In genomic region chr20:10412591-10413408, GRCh38 we compare ENCODE assay signal across 11 cellular contexts. TPM values are rescaled to one million over a fixed set of nuclear protein-coding genes. Genes with fewer than 3 reads are reported as not detected.
A peak's percentile ranks its signal among the peaks of the same experiment; 100 is the strongest.
DNase-seq lines count a peak whose midpoint lies in the region; ATAC-seq, FAIRE-seq and TF ChIP-seq lines count a peak whose summit lies in the region.
"Had no signal": no experiment of that assay in that cellular context is flagged by ENCODE, and none has a peak within 500 bp of the region (broad histone marks: within the 10 kb centered on the region; RNA-seq: fewer than 3 reads in every experiment).

No MANE protein-coding gene starts in this region.

- no peaks in the 10 kb centered on the region for H3K9me3 ChIP-seq in cardiac muscle cell (ENCODE audit: low read depth)
- H3K9me3 ChIP-seq in smooth muscle cell (replicated peaks; ENCODE audit: low read depth): no peaks in the 10 kb centered on the region
- H3K9me3 ChIP-seq: upper lobe of right lung had no signal

- H3K4me2 ChIP-seq in KMS-11: no peak overlapping the region
- no peak overlapping the region for H3K4me2 ChIP-seq in smooth muscle cell

- ATAC-seq in HG02852 (IDR thresholded peaks at IDR 0.05; ENCODE audit: unreplicated experiment): no peak
- ATAC-seq: upper lobe of right lung had no signal

- H3F3A ChIP-seq in smooth muscle cell (ENCODE audit: low read depth): no peaks in the 10 kb centered on the region

- no peaks in the 10 kb centered on the region for H3K4me1 ChIP-seq in cardiac muscle cell (ENCODE audit: low read depth)
- peaks cover 6% of the 10 kb centered on the region for H3K4me1 ChIP-seq in KMS-11 (ENCODE audit: low read depth, poor library complexity, severe bottlenecking)
- H3K4me1 ChIP-seq in smooth muscle cell (ENCODE audit: low read depth): peaks cover 8% of the 10 kb centered on the region
- H3K4me1 ChIP-seq: upper lobe of right lung had no signal

- H4K20me1 ChIP-seq in KMS-11 (ENCODE audit: insufficient read depth): no peaks in the 10 kb centered on the region
- H4K20me1 ChIP-seq in smooth muscle cell (ENCODE audit: low read depth): no peaks in the 10 kb centered on the region

- no peak overlapping the region for H3K9ac ChIP-seq in KMS-11
- no peak overlapping the region for H3K9ac ChIP-seq in smooth muscle cell (ENCODE audit: low read depth)

- H3K27me3 ChIP-seq in cardiac muscle cell (no peaks in the 10 kb centered on the region), KMS-11 (ENCODE audit: insufficient read depth, low read depth) (no peaks in the 10 kb centered on the region), smooth muscle cell (ENCODE audit: low read depth) (no peaks in the 10 kb centered on the region)
- H3K27me3 ChIP-seq: upper lobe of right lung had no signal

- no peaks in the 10 kb centered on the region for H3K9me3 Mint-ChIP-seq in chondrocyte (ENCODE audit: low read depth)

- H3K36me3 Mint-ChIP-seq in chondrocyte (ENCODE audit: low read depth): no peaks in the 10 kb centered on the region

- H3K36me3 ChIP-seq in cardiac muscle cell (peaks cover 13% of the 10 kb centered on the region), KMS-11 (ENCODE audit: insufficient read depth) (no peaks in the 10 kb centered on the region), smooth muscle cell (ENCODE audit: low read depth) (no peaks in the 10 kb centered on the region)

- intact Hi-C loops in cardiac septum (cut with DNase I): no loop called here

- TF ChIP-seq CTCF in cardiac muscle cell (IDR thresholded peaks at IDR 0.05; ENCODE audit: low read depth, low read length) (peak; percentile 22), KMS-11 (conservative IDR thresholded peaks at IDR 0.05; ENCODE audit: low read depth, low read length) (0 out of 2 replicates have a peak, but pooled peaks have one; percentile 13), chondrocyte (IDR thresholded peaks at IDR 0.05) (peak; percentile 71), smooth muscle cell (IDR thresholded peaks at IDR 0.05; ENCODE audit: borderline replicate concordance, insufficient read depth, poor library complexity, severe bottlenecking) (no peak)

- WGBS in smooth muscle cell (ENCODE audit: low lambda C conversion rate): 95% methylated on average over 5 of the region's 5 CpGs

- no peak overlapping the region for H3K27ac ChIP-seq in cardiac muscle cell
- no peak overlapping the region for H3K27ac ChIP-seq in KMS-11
- H3K27ac ChIP-seq in smooth muscle cell (ENCODE audit: low read depth): no peak overlapping the region
- H3K27ac ChIP-seq: upper lobe of right lung had no signal

- H3K27me3 Mint-ChIP-seq in chondrocyte (ENCODE audit: low read depth): no peaks in the 10 kb centered on the region

- FAIRE-seq in GM12892 (lab: Jason Lieb, UNC): no peak
- FAIRE-seq: RCC 7860 had no signal

- DNase-seq in cardiac muscle cell (ENCODE audit: low read depth in 1 of 2, low spot score in 1 of 2) (peak in 1 of 2 donors; percentile 44), cardiac septum (ENCODE audit: low spot score) (no peak), chondrocyte (ENCODE audit: low spot score) (no peak), smooth muscle cell (lab: John Stamatoyannopoulos, UW; ENCODE audit: unreplicated experiment) (no peak), GM12892 (ENCODE audit: insufficient read length) (no peak)
- DNase-seq in activated CD4-positive, alpha-beta T cell treated with anti-CD3 and anti-CD28 coated beads for 48 hours: no peak
- DNase-seq: stimulated activated CD4-positive, alpha-beta T cell treated with anti-CD3 and anti-CD28 coated beads, Interleukin-4, amount 100 ng/mL, for 4 hours; upper lobe of right lung had no signal

- H3K27ac Mint-ChIP-seq in chondrocyte (ENCODE audit: unreplicated experiment): no peak overlapping the region

- H3K79me2 ChIP-seq in KMS-11 (ENCODE audit: insufficient read depth, low read depth): no peaks in the 10 kb centered on the region
- peaks cover 6% of the 10 kb centered on the region for H3K79me2 ChIP-seq in smooth muscle cell (ENCODE audit: low read depth)

- TF ChIP-seq POLR2A in GM12892 (IDR thresholded peaks at IDR 0.05; ENCODE audit: low read depth, low read length): no peak

- H2AFZ ChIP-seq in KMS-11 (ENCODE audit: low read depth): no peak overlapping the region
- no peak overlapping the region for H2AFZ ChIP-seq in smooth muscle cell (ENCODE audit: low read depth)

- no peak overlapping the region for H3K4me3 Mint-ChIP-seq in chondrocyte (ENCODE audit: unreplicated experiment)

- no peak overlapping the region for H3K4me3 ChIP-seq in cardiac muscle cell
- H3K4me3 ChIP-seq in KMS-11 (IDR thresholded peaks at IDR 0.05; ENCODE audit: insufficient read depth, low read depth, low read length): no peak overlapping the region
- no peak overlapping the region for H3K4me3 ChIP-seq in smooth muscle cell
- H3K4me3 ChIP-seq: upper lobe of right lung had no signal

- peaks cover 5% of the 10 kb centered on the region for H3K4me1 Mint-ChIP-seq in chondrocyte (ENCODE audit: low read depth)

RNA-seq across cellular contexts. Expression of gene MKKS, which starts 21.2 kb away (rescaled TPM):
- 8.7 and 9.1 TPM in 2 replicates for total RNA-seq in cardiac muscle cell
- polyA plus RNA-seq in cardiac muscle cell: 33.0 and 45.9 TPM in 2 replicates
- total RNA-seq in cardiac septum: 15.9 TPM
- total RNA-seq in chondrocyte: 12.6 to 16.2 TPM (median 12.6 TPM) in 3 replicates
- total RNA-seq in smooth muscle cell: 13.7 and 15.6 TPM in 2 replicates
- 12.8 and 19.8 TPM in 2 replicates for polyA plus RNA-seq in smooth muscle cell
- polyA plus RNA-seq in GM12892 (2012; ENCODE audit: missing spikeins): 6.4 TPM

RNA-seq across cellular contexts. Expression of gene SLX4IP, which starts 22.3 kb away (rescaled TPM):
- total RNA-seq in cardiac muscle cell (3.3 and 4.1 TPM in 2 replicates), cardiac septum (2.3 TPM), chondrocyte (5.1 to 6.5 TPM (median 5.4 TPM) in 3 replicates), smooth muscle cell (4.6 and 6.2 TPM in 2 replicates)
- polyA plus RNA-seq in cardiac muscle cell (2.5 and 2.7 TPM in 2 replicates), smooth muscle cell (1.2 and 3.7 TPM in 2 replicates)
- 4.8 TPM for polyA plus RNA-seq in GM12892 (2012; ENCODE audit: missing spikeins)
